ENCODE assay signal across 8 cellular contexts in the genomic region with DNA sequence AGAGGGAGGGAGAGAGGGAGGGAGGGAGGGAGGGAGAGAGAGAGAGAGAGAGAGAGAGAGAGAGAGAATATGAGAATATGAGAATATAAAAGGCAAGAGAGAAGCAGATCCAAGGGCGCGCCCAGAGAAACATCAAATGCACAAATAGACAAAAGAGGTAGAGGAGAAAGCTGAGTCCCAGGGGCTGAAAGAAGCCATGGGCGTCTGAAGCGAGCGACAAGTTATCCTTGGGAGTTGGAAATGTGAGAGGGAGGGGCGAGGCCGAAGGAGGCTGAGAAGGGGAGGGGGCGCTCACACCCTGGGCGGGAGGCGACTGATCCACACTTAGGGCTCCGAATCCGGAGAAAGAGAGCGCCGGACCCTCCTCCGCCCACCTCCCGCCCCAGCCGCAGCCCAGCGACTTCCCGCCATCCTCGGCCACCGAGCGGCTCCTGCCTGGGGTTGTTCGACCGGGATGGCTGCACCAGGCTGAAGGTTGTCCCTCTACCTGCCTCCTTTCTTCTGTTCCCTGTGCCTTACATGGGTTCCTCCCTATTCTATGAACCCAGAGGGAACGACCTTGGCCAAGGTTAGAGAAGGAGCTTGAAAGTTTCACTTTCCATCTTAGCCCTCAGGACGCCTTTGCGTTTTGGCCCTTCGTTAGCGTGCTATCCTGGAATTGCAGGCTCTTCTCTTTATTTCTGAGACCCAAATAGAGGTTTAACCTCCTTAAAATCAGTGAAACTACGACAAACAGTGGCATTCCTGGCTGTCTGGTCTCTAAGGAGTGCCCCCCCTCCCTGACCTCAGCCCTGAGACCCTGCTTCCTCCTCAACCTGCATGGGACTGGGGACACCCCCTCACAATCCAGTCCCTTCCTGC. TPM values are rescaled to one million over a fixed set of nuclear protein-coding genes. Genes with fewer than 3 reads are reported as not detected.
DNase-seq lines count a peak whose midpoint lies in the region; ATAC-seq and TF ChIP-seq lines count a peak whose summit lies in the region.

No MANE protein-coding gene starts in this region.

- H3K4me1 Mint-ChIP-seq in GM23338, result peaks cover 13% of the 10 kb centered on the region
- peaks cover 13% of the 10 kb centered on the region for H3K4me1 Mint-ChIP-seq in activated naive CD8-positive, alpha-beta T cell (ENCODE audit: low read depth)

- no peak for TF ChIP-seq POLR2A in vagina (IDR thresholded peaks at IDR 0.05)

- no peak for DNase-seq in AG04449 (ENCODE audit: low read depth, low spot score)
- peak; percentile 80 for DNase-seq in GM23338 (ENCODE audit: low spot score)
- DNase-seq in lower lobe of right lung, result no peak
- DNase-seq in vagina (ENCODE audit: extremely low spot score in 2 of 2), result no peak
- no peak for DNase-seq in NCI-H1048 (lab: John Stamatoyannopoulos, UW)

- H3K4me2 ChIP-seq in GM23338, result peak overlapping the region; percentile 87

- no peaks in the 10 kb centered on the region for H3K9me2 ChIP-seq in GM23338 (ENCODE audit: insufficient read depth)

- H3K36me3 Mint-ChIP-seq in GM23338 (ENCODE audit: low read depth), result no peaks in the 10 kb centered on the region; the same call in 2 of the 3 replicates
- peaks cover 2% of the 10 kb centered on the region for H3K36me3 Mint-ChIP-seq in activated naive CD8-positive, alpha-beta T cell

- intact Hi-C loops in lower lobe of right lung (cut with DNase I) (no loop called here), vagina (cut with DNase I) (no loop called here)

- H3K4me1 ChIP-seq in GM23338 (ENCODE audit: insufficient read depth) (peaks cover 19% of the 10 kb centered on the region), lower lobe of right lung (peaks cover 13% of the 10 kb centered on the region), vagina (peaks cover 16% of the 10 kb centered on the region)

- H4K20me1 ChIP-seq in GM23338 (replicated peaks; ENCODE audit: insufficient read depth), result peaks cover 19% of the 10 kb centered on the region; the same call in 1 of the 2 replicates

- H3K27ac Mint-ChIP-seq in GM23338, result no peak overlapping the region
- H3K27ac Mint-ChIP-seq in activated naive CD8-positive, alpha-beta T cell, result no peak overlapping the region

- ATAC-seq in GM23338, result peak; percentile 61
- peak in 1 of 2 donors; percentile 32 for ATAC-seq in lower lobe of right lung
- no peak for ATAC-seq in esophagus mucosa
- no peak for ATAC-seq in GM19467 (IDR thresholded peaks at IDR 0.05; ENCODE audit: unreplicated experiment)

- peak overlapping the region; percentile 91; the same call in 1 of the 2 replicates for H2AFZ ChIP-seq in GM23338

- peaks cover 91% of the 10 kb centered on the region for H3K27me3 Mint-ChIP-seq in GM23338 (ENCODE audit: insufficient read depth, low read depth, poor library complexity)
- peaks cover 36% of the 10 kb centered on the region for H3K27me3 Mint-ChIP-seq in activated naive CD8-positive, alpha-beta T cell

- H3K79me2 ChIP-seq in GM23338 (replicated peaks; ENCODE audit: insufficient read depth), result no peaks in the 10 kb centered on the region

- H3K9me3 ChIP-seq in lower lobe of right lung (no peaks in the 10 kb centered on the region), vagina (no peaks in the 10 kb centered on the region)

- H3K27ac ChIP-seq in GM23338 (ENCODE audit: low read depth) (no peak overlapping the region), lower lobe of right lung (no peak overlapping the region), vagina (no peak overlapping the region)

- H3K4me3 ChIP-seq in AG04449 (ENCODE audit: low read depth, low read length), result peak overlapping the region; percentile 53
- H3K4me3 ChIP-seq in GM23338, result peak overlapping the region; percentile 54
- peak overlapping the region; percentile 53 for H3K4me3 ChIP-seq in lower lobe of right lung
- H3K4me3 ChIP-seq in vagina, result peak overlapping the region; percentile 42 to 43

- CTCF ChIA-PET in AG04449 (lab: Yijun Ruan, JAX), result interaction anchor here (0.9 to 2.3 kb wide), 3 partner anchors 11 to 237 kb away, joined by 3 to 12 read pairs (median 4); no protein-coding TSS in a partner anchor

- H3K36me3 ChIP-seq in GM23338 (ENCODE audit: insufficient read depth) (no peaks in the 10 kb centered on the region; the same call in 1 of the 2 replicates), lower lobe of right lung (no peaks in the 10 kb centered on the region), vagina (no peaks in the 10 kb centered on the region)

- H3F3A ChIP-seq in GM23338 (replicated peaks; ENCODE audit: low read depth), result peaks cover 44% of the 10 kb centered on the region

- peak overlapping the region; percentile 68 for H3K4me3 Mint-ChIP-seq in GM23338
- peak overlapping the region; percentile 88 for H3K4me3 Mint-ChIP-seq in activated naive CD8-positive, alpha-beta T cell

- H3K9me3 Mint-ChIP-seq in GM23338, result no peaks in the 10 kb centered on the region; the same call in 2 of the 3 replicates
- H3K9me3 Mint-ChIP-seq in activated naive CD8-positive, alpha-beta T cell (ENCODE audit: low read depth), result no peaks in the 10 kb centered on the region

- POLR2A ChIA-PET in AG04449 (lab: Yijun Ruan, JAX), result no interaction called here

- TF ChIP-seq CTCF in AG04449 (IDR thresholded peaks at IDR 0.05; ENCODE audit: insufficient read depth, low read length, missing control alignments) (no peak), GM23338 (conservative IDR thresholded peaks at IDR 0.05; ENCODE audit: low read depth in 2 of 2) (no peak), lower lobe of right lung (IDR thresholded peaks at IDR 0.05) (no peak), vagina (IDR thresholded peaks at IDR 0.05) (no peak)

- H3K27me3 ChIP-seq in GM23338 (ENCODE audit: insufficient read depth) (peaks cover 100% of the 10 kb centered on the region), lower lobe of right lung (ENCODE audit: low read depth) (peaks cover 82% of the 10 kb centered on the region), vagina (no peaks in the 10 kb centered on the region)

TF ChIP-seq in GM23338, 12 proteins besides CTCF, POLR2A, EP300 and RAD21:
- no peak for TF ChIP-seq EZH2phosphoT487 (IDR thresholded peaks at IDR 0.05; ENCODE audit: unreplicated experiment)
- peak; percentile 48 for TF ChIP-seq EZH2 (IDR thresholded peaks at IDR 0.05; ENCODE audit: low read depth, unreplicated experiment)
- TF ChIP-seq STAT1 (IDR thresholded peaks at IDR 0.05; ENCODE audit: unreplicated experiment), result no peak

RNA-seq across cellular contexts. Expression of a gene that starts 21.2 kb away (rescaled TPM):
- not detected in 2 replicates for total RNA-seq in GM23338 (2014; rRNA removed; shearing (Covaris generic))
- not detected in 2 replicates for polyA plus RNA-seq in GM23338 (2016; fragmentation: Nextera tagmentation; extraction: Ambion mirVana)
- not detected for total RNA-seq in lower lobe of right lung
- total RNA-seq in vagina, result not detected
- not detected for total RNA-seq in esophagus mucosa

RNA-seq across cellular contexts. Expression of a gene that starts 32.2 kb away (rescaled TPM):
- total RNA-seq in GM23338 (2014; rRNA removed; shearing (Covaris generic)), result not detected in 2 replicates
- polyA plus RNA-seq in GM23338 (2016; fragmentation: Nextera tagmentation; extraction: Ambion mirVana), result not detected in 2 replicates
- 0.21 TPM for total RNA-seq in lower lobe of right lung
- total RNA-seq in vagina, result not detected
- total RNA-seq in esophagus mucosa, result not detected

RNA-seq across cellular contexts. Expression of a gene that starts 36.5 kb away (rescaled TPM):
- total RNA-seq in GM23338 (2014; rRNA removed; shearing (Covaris generic)), result not detected in 2 replicates
- polyA plus RNA-seq in GM23338 (2016; fragmentation: Nextera tagmentation; extraction: Ambion mirVana), result not detected in 2 replicates
- 2.4 TPM for total RNA-seq in lower lobe of right lung
- total RNA-seq in vagina, result 3.2 TPM
- total RNA-seq in esophagus mucosa, result 2.1 TPM

RNA-seq across cellular contexts. Expression of a gene that starts 42.5 kb away (rescaled TPM):
- not detected in 2 replicates for total RNA-seq in GM23338 (2014; rRNA removed; shearing (Covaris generic))
- polyA plus RNA-seq in GM23338 (2016; fragmentation: Nextera tagmentation; extraction: Ambion mirVana), result not detected in 2 replicates
- total RNA-seq in lower lobe of right lung, result 4.4 TPM
- 1.2 TPM for total RNA-seq in vagina
- 0.28 TPM for total RNA-seq in esophagus mucosa

RNA-seq across cellular contexts. Expression of a gene that starts 53.8 kb away (rescaled TPM):
- total RNA-seq in GM23338 (2014; rRNA removed; shearing (Covaris generic)), result not detected in 2 replicates
- not detected in 2 replicates for polyA plus RNA-seq in GM23338 (2016; fragmentation: Nextera tagmentation; extraction: Ambion mirVana)
- total RNA-seq in lower lobe of right lung (3.9 TPM), vagina (0.74 TPM), esophagus mucosa (0.16 TPM)
